Comparison of ENCODE assay signal across 21 cellular contexts in the genomic region with DNA sequence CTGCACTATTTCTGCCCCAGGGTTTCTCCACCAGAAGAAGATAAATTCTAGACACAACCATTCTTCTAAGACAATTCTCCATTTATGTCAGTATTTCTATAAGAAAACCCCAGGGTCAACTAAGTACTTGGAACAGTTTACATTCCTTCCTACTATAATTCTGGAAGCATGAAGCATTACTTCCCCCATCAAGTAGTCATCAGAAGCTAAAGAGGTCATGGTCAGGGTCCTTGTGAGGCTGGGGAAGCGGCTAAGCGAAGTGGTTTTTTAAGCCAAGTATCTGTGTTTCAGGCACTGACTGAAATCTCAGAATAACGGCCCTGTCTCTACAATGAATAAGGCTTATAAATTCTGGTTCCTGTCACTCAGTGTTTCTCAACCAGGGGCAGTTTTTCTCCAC.
"Had no signal": no experiment of that assay in that cellular context is flagged by ENCODE, and none has a peak within 500 bp of the region (broad histone marks: within the 10 kb centered on the region; RNA-seq: fewer than 3 reads in every experiment).

No MANE protein-coding gene starts in this region.

- H3K27ac Mint-ChIP-seq: naive thymus-derived CD8-positive, alpha-beta T cell; stimulated activated naive B cell treated with anti-CD40 and anti-IgM and Interleukin-4, amounts not matched to agents 10 μg/mL and 1 μg/mL and 100 μg/mL, for 72 hours; stimulated activated naive CD8-positive, alpha-beta T cell treated with anti-CD3 and anti-CD28 coated beads, Interleukin-15, amount 100 ng/mL, for 72 hours had no signal

- H2AFZ ChIP-seq: hepatocyte had no signal

- H3K36me3 ChIP-seq: esophagus squamous epithelium, tibial nerve, upper lobe of right lung had no signal

- H3K36me3 Mint-ChIP-seq: naive thymus-derived CD8-positive, alpha-beta T cell; stimulated activated naive B cell treated with anti-CD40 and anti-IgM and Interleukin-4, amounts not matched to agents 10 μg/mL and 1 μg/mL and 100 μg/mL, for 72 hours had no signal

- DNase-seq: effector memory CD4-positive, alpha-beta T cell; esophagus squamous epithelium; foreskin melanocyte; head of caudate nucleus; left colon; mammary epithelial cell; mucosa of descending colon; naive thymus-derived CD8-positive, alpha-beta T cell; nucleus accumbens; stimulated activated CD4-positive, alpha-beta T cell treated with anti-CD3 and anti-CD28 coated beads, Interleukin-2, amount 100 ng/mL, for 24 hours; stimulated activated CD4-positive, alpha-beta T cell treated with anti-CD3 and anti-CD28 coated beads, Interleukin-4, amount 100 ng/mL, for 4 hours; stimulated activated naive B cell treated with anti-CD40 and anti-IgM and Interleukin-4, amounts not matched to agents 10 μg/mL and 1 μg/mL and 100 μg/mL, for 72 hours; stimulated activated naive CD8-positive, alpha-beta T cell treated with anti-CD3 and anti-CD28 coated beads, Interleukin-15, amount 100 ng/mL, for 72 hours; testis; upper lobe of right lung had no signal

- H3K4me1 Mint-ChIP-seq: central memory CD8-positive, alpha-beta T cell; naive thymus-derived CD8-positive, alpha-beta T cell; neural crest cell; stimulated activated naive B cell treated with anti-CD40 and anti-IgM and Interleukin-4, amounts not matched to agents 10 μg/mL and 1 μg/mL and 100 μg/mL, for 72 hours had no signal

- H3K4me3 Mint-ChIP-seq: central memory CD8-positive, alpha-beta T cell; naive thymus-derived CD8-positive, alpha-beta T cell; neural crest cell; stimulated activated naive B cell treated with anti-CD40 and anti-IgM and Interleukin-4, amounts not matched to agents 10 μg/mL and 1 μg/mL and 100 μg/mL, for 72 hours; stimulated activated naive CD8-positive, alpha-beta T cell treated with anti-CD3 and anti-CD28 coated beads, Interleukin-15, amount 100 ng/mL, for 72 hours had no signal

- H3K4me3 ChIP-seq: esophagus squamous epithelium, hepatocyte, mucosa of descending colon, skin epidermis, testis, tibial nerve, upper lobe of right lung had no signal

- H3K4me2 ChIP-seq: hepatocyte had no signal

- ATAC-seq: left colon; mucosa of descending colon; naive thymus-derived CD8-positive, alpha-beta T cell; sciatic nerve; stimulated activated naive B cell treated with anti-CD40 and anti-IgM and Interleukin-4, amounts not matched to agents 10 μg/mL and 1 μg/mL and 100 μg/mL, for 72 hours; stimulated activated naive CD8-positive, alpha-beta T cell treated with anti-CD3 and anti-CD28 coated beads, Interleukin-15, amount 100 ng/mL, for 72 hours; upper lobe of right lung had no signal

- H3K9me3 ChIP-seq: esophagus squamous epithelium, mucosa of descending colon, testis, tibial nerve, upper lobe of right lung had no signal

- H3K9me3 Mint-ChIP-seq: central memory CD8-positive, alpha-beta T cell; naive thymus-derived CD8-positive, alpha-beta T cell; stimulated activated naive B cell treated with anti-CD40 and anti-IgM and Interleukin-4, amounts not matched to agents 10 μg/mL and 1 μg/mL and 100 μg/mL, for 72 hours had no signal

- H3K27me3 ChIP-seq: esophagus squamous epithelium, hepatocyte, testis, tibial nerve, upper lobe of right lung had no signal

- H3K27me3 Mint-ChIP-seq: stimulated activated naive CD8-positive, alpha-beta T cell treated with anti-CD3 and anti-CD28 coated beads, Interleukin-15, amount 100 ng/mL, for 72 hours had no signal

- H3K27ac ChIP-seq: esophagus squamous epithelium, hepatocyte, skin epidermis, testis, upper lobe of right lung had no signal
